ENCODE assay signal across 8 cellular contexts in the genomic region with DNA sequence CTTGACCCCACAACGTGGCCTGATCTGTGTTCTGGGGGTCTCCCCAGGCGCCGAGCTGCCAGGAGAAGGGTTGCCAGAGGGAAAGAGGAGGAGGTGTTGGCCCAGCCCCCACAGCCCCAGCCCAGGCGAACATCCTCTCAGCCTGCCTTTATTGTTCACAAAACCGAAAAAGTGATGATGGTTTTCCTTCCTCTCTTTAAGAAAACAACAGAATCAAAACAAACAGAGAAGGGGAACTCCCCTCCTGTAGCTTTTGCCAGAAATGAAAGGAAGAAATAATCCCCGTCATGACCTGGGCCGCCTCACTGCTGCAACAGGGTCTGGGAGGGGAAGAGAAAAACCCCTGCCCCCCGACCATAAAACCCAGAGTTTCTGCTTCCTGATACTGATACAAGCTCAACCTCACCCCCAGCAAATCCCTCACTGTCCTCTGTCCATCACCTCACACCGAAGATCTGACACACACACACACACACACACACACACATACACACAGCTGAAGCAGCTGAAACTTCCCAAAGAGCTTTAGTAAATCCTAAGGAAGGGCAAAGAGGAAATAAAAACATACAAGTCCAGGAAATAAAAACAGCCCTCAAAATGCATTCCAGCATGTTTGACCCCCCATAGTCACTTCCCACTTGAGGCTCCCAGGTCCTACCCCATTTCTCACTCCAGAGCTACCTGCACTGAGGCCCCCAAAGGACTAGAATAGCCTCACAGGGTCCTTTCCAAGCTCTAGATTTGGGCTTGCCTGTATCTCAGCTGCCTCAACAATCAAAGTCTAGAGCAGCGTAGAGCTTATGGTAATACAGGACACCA. TPM values are rescaled to one million over a fixed set of nuclear protein-coding genes. Genes with fewer than 3 reads are reported as not detected.
DNase-seq lines count a peak whose midpoint lies in the region; ATAC-seq and TF ChIP-seq lines count a peak whose summit lies in the region.

No MANE protein-coding gene starts in this region.

- H2BK5ac ChIP-seq in trophoblast cell (ENCODE audit: low read depth, low read length, poor library complexity), result no peak overlapping the region

- no peaks in the 10 kb centered on the region for H3K9me3 Mint-ChIP-seq in activated T-cell treated with anti-CD3 and anti-CD28 coated beads, Interleukin-2, amount 50 U/mL, for 72 hours

- peaks cover 96% of the 10 kb centered on the region for H3K4me1 Mint-ChIP-seq in activated T-cell treated with anti-CD3 and anti-CD28 coated beads, Interleukin-2, amount 50 U/mL, for 72 hours (ENCODE audit: low read depth)

- H3K27ac ChIP-seq in right lobe of liver (peak overlapping the region; percentile 40 to 66 (median 65)), trophoblast cell (ENCODE audit: low read depth, low read length) (no peak overlapping the region)

- no peak overlapping the region for H2AK5ac ChIP-seq in trophoblast cell (ENCODE audit: low read length)

- no peak overlapping the region for H3K4ac ChIP-seq in trophoblast cell (ENCODE audit: low read depth, low read length)

- H3K36me3 ChIP-seq in right lobe of liver, result no peaks in the 10 kb centered on the region
- H3K36me3 ChIP-seq in trophoblast cell (ENCODE audit: control insufficient read depth in 1 of 2, insufficient read depth in 2 of 2, low read length in 2 of 2), result no peaks in the 10 kb centered on the region

- H3K4me1 ChIP-seq in right lobe of liver (peaks cover 0 to 23% (median 11%) of the 10 kb centered on the region in 4 donors), trophoblast cell (ENCODE audit: control insufficient read depth in 1 of 2, insufficient read depth in 2 of 2, low read length in 2 of 2) (peaks cover 9 to 12% of the 10 kb centered on the region in 2 experiments)

- H3K4me3 Mint-ChIP-seq in activated T-cell treated with anti-CD3 and anti-CD28 coated beads, Interleukin-2, amount 50 U/mL, for 72 hours, result peak overlapping the region; percentile 58 to 84

- peaks cover 3 to 4% of the 10 kb centered on the region in 2 donors for H3K36me3 Mint-ChIP-seq in activated T-cell treated with anti-CD3 and anti-CD28 coated beads, Interleukin-2, amount 50 U/mL, for 72 hours (ENCODE audit: insufficient read depth in 2 of 2)

- no peaks in the 10 kb centered on the region for H3K27me3 Mint-ChIP-seq in activated T-cell treated with anti-CD3 and anti-CD28 coated beads, Interleukin-2, amount 50 U/mL, for 72 hours (ENCODE audit: low read depth)

- H3K79me2 ChIP-seq in trophoblast cell (ENCODE audit: control insufficient read depth, insufficient read depth, low read length, poor library complexity), result no peaks in the 10 kb centered on the region

- no peak overlapping the region for H3K14ac ChIP-seq in trophoblast cell (ENCODE audit: low read length)

- intact Hi-C loops in right lobe of liver (cut with DNase I), result no loop called here

- peak overlapping the region; percentile 98 for H3K27ac Mint-ChIP-seq in activated T-cell treated with anti-CD3 and anti-CD28 coated beads, Interleukin-2, amount 50 U/mL, for 72 hours

- H3K4me2 ChIP-seq in trophoblast cell (ENCODE audit: low read length), result no peak overlapping the region

- H3K79me1 ChIP-seq in trophoblast cell (ENCODE audit: low read length), result peaks cover 10% of the 10 kb centered on the region

- H3K9ac ChIP-seq in trophoblast cell (ENCODE audit: low read length), result no peak overlapping the region

- H3K4me3 ChIP-seq in Jurkat, Clone E6-1 (ENCODE audit: low read length), result peak overlapping the region; percentile 7; the same call in 1 of the 2 replicates
- H3K4me3 ChIP-seq in right lobe of liver (no peak overlapping the region), trophoblast cell (ENCODE audit: low read depth, low read length) (no peak overlapping the region)

- H3K23ac ChIP-seq in trophoblast cell (ENCODE audit: low read length), result no peak overlapping the region

- ATAC-seq in GM21381 (IDR thresholded peaks at IDR 0.05; ENCODE audit: unreplicated experiment), result peak; percentile 87
- ATAC-seq in activated T-cell treated with anti-CD3 and anti-CD28 coated beads, Interleukin-2, amount 50 U/mL, for 72 hours (replicated peaks in 1 of 2), result peak; percentile 80 to 83
- ATAC-seq in right lobe of liver, result peak; percentile 20 to 48 (median 38)

- no peak overlapping the region for H4K12ac ChIP-seq in trophoblast cell (ENCODE audit: low read depth, low read length)

- DNase-seq in Ammon's horn (ENCODE audit: low spot score) (peak; percentile 58), right lobe of liver (peak in 2 of 3 donors; percentile 66 to 70), OCI-M2 (lab: John Stamatoyannopoulos, UW; ENCODE audit: unreplicated experiment) (no peak), trophoblast cell (no peak)
- DNase-seq in Jurkat, Clone E6-1 (ENCODE audit: low read depth, low spot score), result no peak
- peak; percentile 82 to 87 for DNase-seq in activated T-cell treated with anti-CD3 and anti-CD28 coated beads, Interleukin-2, amount 50 U/mL, for 72 hours
- DNase-seq in stimulated activated CD8-positive, alpha-beta memory T cell treated with anti-CD3 and anti-CD28 coated beads, Interleukin-7, amount 100 ng/mL, for 1 hour (ENCODE audit: low read depth in 2 of 2), result peak; percentile 27 to 35

- H4K8ac ChIP-seq in trophoblast cell (ENCODE audit: low read depth, low read length), result no peak overlapping the region

- no peak overlapping the region for H2BK12ac ChIP-seq in trophoblast cell (ENCODE audit: low read length)

- TF ChIP-seq CTCF in right lobe of liver (IDR thresholded peaks at IDR 0.05), result no peak

- H3K18ac ChIP-seq in trophoblast cell (ENCODE audit: low read length), result no peak overlapping the region

- no peak overlapping the region for H2BK120ac ChIP-seq in trophoblast cell (ENCODE audit: insufficient read depth, low read length, poor library complexity)

- TF ChIP-seq POLR2A in right lobe of liver (IDR thresholded peaks at IDR 0.05), result no peak

- no peaks in the 10 kb centered on the region for H3K9me3 ChIP-seq in right lobe of liver
- H3K9me3 ChIP-seq in trophoblast cell (ENCODE audit: insufficient read depth, low read depth, low read length), result peaks cover 8% of the 10 kb centered on the region

- 44% methylated on average over 8 of the region's 10 CpGs for WGBS in right lobe of liver (ENCODE audit: insufficient coverage, low coverage, low lambda C conversion rate, missing lambda C conversion rate)
- WGBS in trophoblast cell (ENCODE audit: extremely low coverage, insufficient coverage, insufficient read length), result no CpG with 5 or more reads among the region's 10 CpGs

- H2AFZ ChIP-seq in trophoblast cell (ENCODE audit: insufficient read depth, low read length, poor library complexity), result no peak overlapping the region

- H3K27me3 ChIP-seq in right lobe of liver (no peaks in the 10 kb centered on the region), trophoblast cell (ENCODE audit: insufficient read depth, low read length) (no peaks in the 10 kb centered on the region)

- H4K91ac ChIP-seq in trophoblast cell (ENCODE audit: low read depth, low read length), result no peak overlapping the region

RNA-seq across cellular contexts. Expression of gene ZFP36L2, which starts 51.8 kb away (rescaled TPM):
- 37.3 TPM for polyA plus RNA-seq in Jurkat, Clone E6-1 (2012; ENCODE audit: insufficient read depth, insufficient read length)
- total RNA-seq in activated T-cell treated with anti-CD3 and anti-CD28 coated beads, Interleukin-2, amount 50 U/mL, for 72 hours, result 10 to 100 TPM; 70.8 to 86.4 TPM
- total RNA-seq in right lobe of liver, result 10 to 100 TPM; 20.8 to 50.0 (median 33.6) TPM
- 62.0 and 65.7 TPM in 2 replicates for polyA plus RNA-seq in trophoblast cell (2013)

Comparison
In these comparisons a context has a peak if more than half of its experiments do, and no peak if none do; other contexts are left out.
1. DNase-seq: peak in Ammon's horn (single experiment), activated T-cell treated with anti-CD3 and anti-CD28 coated beads, Interleukin-2, amount 50 U/mL, for 72 hours (2 of 2), right lobe of liver (2 of 3) and stimulated activated CD8-positive, alpha-beta memory T cell treated with anti-CD3 and anti-CD28 coated beads, Interleukin-7, amount 100 ng/mL, for 1 hour (2 of 2); none in Jurkat, Clone E6-1 (single experiment), OCI-M2 (single experiment) and trophoblast cell (0 of 2).
2. Peak in every context shown above with its lines, with median percentiles within 50 percentile points of each other: ATAC-seq.